32 cellular contexts compared by ENCODE assay signal in genomic region chr9:11340656-11341055, GRCh38.
"Had no signal": no experiment of that assay in that cellular context is flagged by ENCODE, and none has a peak within 500 bp of the region (broad histone marks: within the 10 kb centered on the region; RNA-seq: fewer than 3 reads in every experiment).

No MANE protein-coding gene starts in this region.

- DNase-seq: activated CD4-positive, alpha-beta memory T cell treated with anti-CD3 and anti-CD28 coated beads, Interleukin-2, amount 10 ng/mL, durations not matched to agents 7 days and 5 days; activated CD4-positive, alpha-beta T cell treated with anti-CD3 and anti-CD28 coated beads for 1 hour; activated CD4-positive, alpha-beta T cell treated with anti-CD3 and anti-CD28 coated beads for 4 hours; activated CD4-positive, alpha-beta T cell treated with anti-CD3 and anti-CD28 coated beads, Interleukin-2, amount 10 ng/mL, durations not matched to agents 7 days and 5 days; activated CD4-positive, alpha-beta T cell treated with anti-CD3 and anti-CD28 coated beads, Interleukin-2, amount 50 U/mL, for 4 hours; activated CD8-positive, alpha-beta memory T cell treated with anti-CD3 and anti-CD28 coated beads, Interleukin-2, amount 50 U/mL, for 48 hours; activated gamma-delta T cell; activated naive CD4-positive, alpha-beta T cell; activated naive CD4-positive, alpha-beta T cell treated with anti-CD3 and anti-CD28 coated beads, Interleukin-2, amount 10 ng/mL, durations not matched to agents 7 days and 5 days; activated naive CD8-positive, alpha-beta T cell treated with anti-CD3 and anti-CD28 coated beads, Interleukin-2, amount 10 ng/mL, durations not matched to agents 7 days and 5 days; activated T-cell treated with anti-CD3 and anti-CD28 coated beads for 4 hours; activated T-cell treated with anti-CD3 and anti-CD28 coated beads, Interleukin-2, amount 50 U/mL, for 24 hours; activated T-cell treated with anti-CD3 and anti-CD28 coated beads, Interleukin-2, amount 50 U/mL, for 72 hours; amniotic stem cell; anterior cingulate cortex; central memory CD4-positive, alpha-beta T cell; cerebellar nuclear complex; colonic mucosa; dorsolateral prefrontal cortex; effector memory CD4-positive, alpha-beta T cell; endodermal cell; foreskin fibroblast; heart left ventricle; T-helper 2 cell had no signal

- H3K36me3 Mint-ChIP-seq: activated naive CD4-positive, alpha-beta T cell treated with anti-CD3 and anti-CD28 coated beads, Interleukin-2, amount 10 ng/mL, durations not matched to agents 7 days and 5 days; activated naive CD4-positive, alpha-beta T cell treated with anti-CD3 and anti-CD28 coated beads, Interleukin-2, amount 50 U/mL, for 72 hours; activated naive CD8-positive, alpha-beta T cell treated with anti-CD3 and anti-CD28 coated beads, Interleukin-2, amount 10 ng/mL, durations not matched to agents 7 days and 5 days; brain; WTC11 had no signal

- ATAC-seq: activated naive CD4-positive, alpha-beta T cell treated with anti-CD3 and anti-CD28 coated beads, Interleukin-2, amount 50 U/mL, for 72 hours; activated T-cell treated with anti-CD3 and anti-CD28 coated beads, Interleukin-2, amount 50 U/mL, for 72 hours; esophagus mucosa; heart left ventricle; WTC11 had no signal

- H3K4me3 Mint-ChIP-seq: activated CD4-positive, alpha-beta memory T cell treated with anti-CD3 and anti-CD28 coated beads, Interleukin-2, amount 10 ng/mL, durations not matched to agents 7 days and 5 days; activated CD4-positive, alpha-beta T cell treated with anti-CD3 and anti-CD28 coated beads, Interleukin-2, amount 10 ng/mL, durations not matched to agents 7 days and 5 days; activated naive CD4-positive, alpha-beta T cell treated with anti-CD3 and anti-CD28 coated beads, Interleukin-2, amount 10 ng/mL, durations not matched to agents 7 days and 5 days; activated naive CD8-positive, alpha-beta T cell treated with anti-CD3 and anti-CD28 coated beads, Interleukin-2, amount 10 ng/mL, durations not matched to agents 7 days and 5 days; activated T-cell treated with anti-CD3 and anti-CD28 coated beads, Interleukin-2, amount 50 U/mL, for 24 hours; activated T-cell treated with anti-CD3 and anti-CD28 coated beads, Interleukin-2, amount 50 U/mL, for 72 hours; brain; dendritic cell treated with granulocyte-macrophage colony-stimulating factor and Interleukin-4, amounts not matched to agents 40 ng/mL and 50 ng/mL, for 4 days; endodermal cell; WTC11 had no signal

- H3K27me3 Mint-ChIP-seq: activated CD4-positive, alpha-beta memory T cell treated with anti-CD3 and anti-CD28 coated beads, Interleukin-2, amount 10 ng/mL, durations not matched to agents 7 days and 5 days; activated CD4-positive, alpha-beta T cell treated with anti-CD3 and anti-CD28 coated beads, Interleukin-2, amount 10 ng/mL, durations not matched to agents 7 days and 5 days; activated naive CD4-positive, alpha-beta T cell treated with anti-CD3 and anti-CD28 coated beads, Interleukin-2, amount 10 ng/mL, durations not matched to agents 7 days and 5 days; activated naive CD8-positive, alpha-beta T cell treated with anti-CD3 and anti-CD28 coated beads, Interleukin-2, amount 10 ng/mL, durations not matched to agents 7 days and 5 days; activated T-cell treated with anti-CD3 and anti-CD28 coated beads, Interleukin-2, amount 50 U/mL, for 24 hours; brain had no signal

- H3K9me3 Mint-ChIP-seq: activated CD4-positive, alpha-beta T cell treated with anti-CD3 and anti-CD28 coated beads, Interleukin-2, amount 10 ng/mL, durations not matched to agents 7 days and 5 days; brain; dendritic cell treated with granulocyte-macrophage colony-stimulating factor and Interleukin-4, amounts not matched to agents 40 ng/mL and 50 ng/mL, for 4 days; endodermal cell; WTC11 had no signal

- H3K27ac Mint-ChIP-seq: activated CD4-positive, alpha-beta memory T cell treated with anti-CD3 and anti-CD28 coated beads, Interleukin-2, amount 10 ng/mL, durations not matched to agents 7 days and 5 days; activated CD4-positive, alpha-beta T cell treated with anti-CD3 and anti-CD28 coated beads, Interleukin-2, amount 10 ng/mL, durations not matched to agents 7 days and 5 days; activated naive CD4-positive, alpha-beta T cell treated with anti-CD3 and anti-CD28 coated beads, Interleukin-2, amount 10 ng/mL, durations not matched to agents 7 days and 5 days; activated naive CD4-positive, alpha-beta T cell treated with anti-CD3 and anti-CD28 coated beads, Interleukin-2, amount 50 U/mL, for 72 hours; activated naive CD8-positive, alpha-beta T cell treated with anti-CD3 and anti-CD28 coated beads, Interleukin-2, amount 10 ng/mL, durations not matched to agents 7 days and 5 days; activated T-cell treated with anti-CD3 and anti-CD28 coated beads, Interleukin-2, amount 50 U/mL, for 24 hours; activated T-cell treated with anti-CD3 and anti-CD28 coated beads, Interleukin-2, amount 50 U/mL, for 72 hours; brain; dendritic cell treated with granulocyte-macrophage colony-stimulating factor and Interleukin-4, amounts not matched to agents 40 ng/mL and 50 ng/mL, for 4 days; endodermal cell; WTC11 had no signal

- H3K27me3 ChIP-seq: breast epithelium, cardiac muscle cell, colonic mucosa, dorsolateral prefrontal cortex, heart left ventricle had no signal

- H3K9me3 ChIP-seq: breast epithelium, colonic mucosa, heart left ventricle had no signal

- H3K4me1 Mint-ChIP-seq: activated CD4-positive, alpha-beta memory T cell treated with anti-CD3 and anti-CD28 coated beads, Interleukin-2, amount 10 ng/mL, durations not matched to agents 7 days and 5 days; activated naive CD4-positive, alpha-beta T cell treated with anti-CD3 and anti-CD28 coated beads, Interleukin-2, amount 10 ng/mL, durations not matched to agents 7 days and 5 days; brain; WTC11 had no signal

- H3K4me1 ChIP-seq: breast epithelium, colonic mucosa, heart left ventricle had no signal

- H3K36me3 ChIP-seq: breast epithelium, cardiac muscle cell, colonic mucosa, heart left ventricle had no signal

- H3K27ac ChIP-seq: breast epithelium, cardiac muscle cell, colonic mucosa, dorsolateral prefrontal cortex, heart left ventricle, VCaP had no signal

- H3K4me3 ChIP-seq: breast epithelium, cardiac muscle cell, colonic mucosa, dorsolateral prefrontal cortex, heart left ventricle had no signal
